In the genomic region with DNA sequence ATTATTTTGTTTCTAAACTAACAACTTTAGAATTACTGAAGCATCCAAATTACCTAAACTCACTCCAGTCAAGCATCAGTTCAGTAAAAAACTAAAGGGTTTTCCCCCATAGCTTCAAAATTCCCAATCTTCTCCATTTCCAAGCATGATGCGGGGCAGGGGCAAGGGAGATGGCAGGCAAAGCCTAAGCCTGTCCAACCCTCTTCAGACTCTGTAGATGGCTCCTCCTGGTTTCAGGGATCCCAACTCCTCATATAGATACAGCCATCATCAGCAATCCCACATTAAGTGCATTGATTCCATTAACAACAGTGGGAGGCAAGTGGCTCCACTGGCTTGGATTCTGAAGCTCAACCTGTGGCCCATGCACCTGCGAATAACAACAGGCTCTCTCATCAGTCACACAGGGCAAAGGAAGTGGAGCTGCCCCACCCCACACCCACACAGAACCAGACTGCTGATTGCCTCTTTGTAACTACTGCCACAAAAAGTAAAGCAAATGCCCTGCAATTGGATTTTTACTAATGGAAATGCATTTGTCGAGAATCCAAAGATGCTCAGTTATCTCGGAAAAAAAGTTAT, we compare ENCODE assay signal across 1 cellular context.
TF ChIP-seq lines count a peak whose summit lies in the region.

No MANE protein-coding gene starts in this region.

TF ChIP-seq in WTC11, 78 proteins besides CTCF, POLR2A, EP300 and RAD21 (continued from another document):
- TF ChIP-seq, protein P1, sequence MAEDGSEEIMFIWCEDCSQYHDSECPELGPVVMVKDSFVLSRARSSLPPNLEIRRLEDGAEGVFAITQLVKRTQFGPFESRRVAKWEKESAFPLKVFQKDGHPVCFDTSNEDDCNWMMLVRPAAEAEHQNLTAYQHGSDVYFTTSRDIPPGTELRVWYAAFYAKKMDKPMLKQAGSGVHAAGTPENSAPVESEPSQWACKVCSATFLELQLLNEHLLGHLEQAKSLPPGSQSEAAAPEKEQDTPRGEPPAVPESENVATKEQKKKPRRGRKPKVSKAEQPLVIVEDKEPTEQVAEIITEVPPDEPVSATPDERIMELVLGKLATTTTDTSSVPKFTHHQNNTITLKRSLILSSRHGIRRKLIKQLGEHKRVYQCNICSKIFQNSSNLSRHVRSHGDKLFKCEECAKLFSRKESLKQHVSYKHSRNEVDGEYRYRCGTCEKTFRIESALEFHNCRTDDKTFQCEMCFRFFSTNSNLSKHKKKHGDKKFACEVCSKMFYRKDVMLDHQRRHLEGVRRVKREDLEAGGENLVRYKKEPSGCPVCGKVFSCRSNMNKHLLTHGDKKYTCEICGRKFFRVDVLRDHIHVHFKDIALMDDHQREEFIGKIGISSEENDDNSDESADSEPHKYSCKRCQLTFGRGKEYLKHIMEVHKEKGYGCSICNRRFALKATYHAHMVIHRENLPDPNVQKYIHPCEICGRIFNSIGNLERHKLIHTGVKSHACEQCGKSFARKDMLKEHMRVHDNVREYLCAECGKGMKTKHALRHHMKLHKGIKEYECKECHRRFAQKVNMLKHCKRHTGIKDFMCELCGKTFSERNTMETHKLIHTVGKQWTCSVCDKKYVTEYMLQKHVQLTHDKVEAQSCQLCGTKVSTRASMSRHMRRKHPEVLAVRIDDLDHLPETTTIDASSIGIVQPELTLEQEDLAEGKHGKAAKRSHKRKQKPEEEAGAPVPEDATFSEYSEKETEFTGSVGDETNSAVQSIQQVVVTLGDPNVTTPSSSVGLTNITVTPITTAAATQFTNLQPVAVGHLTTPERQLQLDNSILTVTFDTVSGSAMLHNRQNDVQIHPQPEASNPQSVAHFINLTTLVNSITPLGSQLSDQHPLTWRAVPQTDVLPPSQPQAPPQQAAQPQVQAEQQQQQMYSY (CRISPR knock-in tag; IDR thresholded peaks at IDR 0.05) = no peak
